In the genomic region with DNA sequence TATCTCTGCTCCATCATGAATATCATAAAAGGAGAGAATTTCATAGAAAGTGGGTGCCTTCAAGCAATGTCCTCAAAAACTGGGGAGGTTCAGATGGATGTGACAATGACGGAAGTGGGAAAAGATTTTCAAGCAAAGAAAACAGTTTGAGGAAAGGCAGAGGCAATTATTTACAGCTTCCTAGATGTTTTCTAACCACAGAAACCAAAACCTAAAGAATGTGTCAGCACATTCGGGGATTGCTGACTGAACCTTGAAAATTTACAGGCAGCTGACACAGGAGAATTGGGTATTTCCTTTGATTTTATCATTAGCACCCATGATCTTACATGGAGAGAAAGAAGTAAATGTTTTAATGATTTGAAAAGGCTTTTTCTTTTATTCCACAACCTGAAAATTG, we compare ENCODE assay signal across 22 cellular contexts.
DNase-seq lines count a peak whose midpoint lies in the region; ATAC-seq, FAIRE-seq and TF ChIP-seq lines count a peak whose summit lies in the region.
"Had no signal": no experiment of that assay in that cellular context is flagged by ENCODE, and none has a peak within 500 bp of the region (broad histone marks: within the 10 kb centered on the region; RNA-seq: fewer than 3 reads in every experiment).

No MANE protein-coding gene starts in this region.

- peaks cover 11% of the 10 kb centered on the region for H3K27me3 Mint-ChIP-seq in Caco-2 (ENCODE audit: insufficient read depth, unreplicated experiment)
- H3K27me3 Mint-ChIP-seq: central memory CD8-positive, alpha-beta T cell had no signal

- ATAC-seq in left cardiac atrium (no peak), HG02870 (IDR thresholded peaks at IDR 0.05; ENCODE audit: unreplicated experiment) (no peak), HG02885 (IDR thresholded peaks at IDR 0.05; ENCODE audit: poor library complexity, unreplicated experiment) (no peak)
- ATAC-seq: left lung had no signal

- no peak for TF ChIP-seq POLR2A in H54 (IDR thresholded peaks at IDR 0.05; ENCODE audit: low read depth, low read length)

- no peaks in the 10 kb centered on the region for H3K4me1 Mint-ChIP-seq in Caco-2 (ENCODE audit: low read depth, unreplicated experiment)
- H3K4me1 Mint-ChIP-seq: central memory CD8-positive, alpha-beta T cell had no signal

- no peaks in the 10 kb centered on the region for H3K9me3 ChIP-seq in Caco-2
- H3K9me3 ChIP-seq: left lung, SJCRH30, vagina had no signal

- peak; percentile 95 for FAIRE-seq in H54 (lab: Jason Lieb, UNC)
- FAIRE-seq: GM12891, H1 had no signal

- no peaks in the 10 kb centered on the region for H3K9me3 Mint-ChIP-seq in Caco-2 (ENCODE audit: unreplicated experiment)
- H3K9me3 Mint-ChIP-seq: activated T-helper 2 cell treated with anti-CD3 and anti-CD28 coated beads, Interferon-gamma antibody, Interleukin-2, Interleukin-4, amounts not matched to agents 10 μg/mL and 5 μg/mL and 100 μg/mL, durations not matched to agents 14 hours and 24 hours and 36 hours had no signal

- no peaks in the 10 kb centered on the region for H3K36me3 ChIP-seq in Caco-2 (ENCODE audit: control insufficient read depth, insufficient read depth, low read length)
- H3K36me3 ChIP-seq: left lung, SJCRH30, vagina had no signal

- H3K27me3 ChIP-seq in Caco-2 (replicated peaks; ENCODE audit: control insufficient read depth, insufficient read depth, low read length): no peaks in the 10 kb centered on the region
- H3K27me3 ChIP-seq: left lung, SJCRH30, vagina had no signal

- no peak for TF ChIP-seq CTCF in Caco-2 (IDR thresholded peaks at IDR 0.05; ENCODE audit: insufficient read depth in 1 of 2, low read depth in 1 of 2, low read length in 1 of 2, severe bottlenecking in 1 of 2, unreplicated experiment in 1 of 2)

- CTCF ChIA-PET in Caco-2 (lab: Charles Lee): no interaction called here

- no peak overlapping the region for H3K4me3 Mint-ChIP-seq in Caco-2 (ENCODE audit: unreplicated experiment)
- H3K4me3 Mint-ChIP-seq: central memory CD8-positive, alpha-beta T cell had no signal

- no peak overlapping the region for H3K4me3 ChIP-seq in Caco-2 (ENCODE audit: low read depth, low read length)
- H3K4me3 ChIP-seq: left lung, SJCRH30, vagina had no signal

- intact Hi-C loops in left cardiac atrium (cut with DNase I) (no loop called here), Caco-2 (cut with micrococcal nuclease; ENCODE audit: unreplicated experiment) (no loop called here)

- no TSS peak for BruUV-seq in Caco-2 (replicated peaks; lab: Mats Ljungman, UMichigan)

- DNase-seq in AG08395 (ENCODE audit: low spot score) (peak; percentile 35), H54 (ENCODE audit: insufficient read length, low spot score) (no peak), SW480 (ENCODE audit: low spot score) (peak; percentile 34), iris pigment epithelial cell (ENCODE audit: low read depth) (peak; percentile 40), left cardiac atrium (no peak), Caco-2 (no peak)
- DNase-seq: activated CD4-positive, alpha-beta T cell treated with anti-CD3 and anti-CD28 coated beads for 1 hour; effector CD8-positive, alpha-beta T cell; hypothalamus; left lung; NCI-H1694 treated with DMSO at 0.1 percent for 48 hours; NCI-H345; SJCRH30; stimulated activated CD4-positive, alpha-beta T cell treated with anti-CD3 and anti-CD28 coated beads, Interleukin-4, amount 100 ng/mL, for 1 hour; T-helper 9 cell had no signal

- H3K27ac Mint-ChIP-seq in Caco-2 (ENCODE audit: unreplicated experiment): no peak overlapping the region
- H3K27ac Mint-ChIP-seq: activated T-helper 2 cell treated with anti-CD3 and anti-CD28 coated beads, Interferon-gamma antibody, Interleukin-2, Interleukin-4, amounts not matched to agents 10 μg/mL and 5 μg/mL and 100 μg/mL, durations not matched to agents 14 hours and 24 hours and 36 hours had no signal

- no peaks in the 10 kb centered on the region for H3K4me1 ChIP-seq in Caco-2
- H3K4me1 ChIP-seq: left lung, SJCRH30 had no signal

- H3K36me3 Mint-ChIP-seq in Caco-2 (ENCODE audit: insufficient read depth, unreplicated experiment): no peaks in the 10 kb centered on the region

- POLR2A ChIA-PET in Caco-2 (lab: Charles Lee): no interaction called here

Comparison
In these comparisons a context has a peak if more than half of its experiments do, and no peak if none do; other contexts are left out.
1. DNase-seq: peak in AG08395 (single experiment), SW480 (single experiment) and iris pigment epithelial cell (single experiment); none in H54 (single experiment), left cardiac atrium (single experiment) and Caco-2 (0 of 2).